1 cellular context compared by ENCODE assay signal in the genomic region with DNA sequence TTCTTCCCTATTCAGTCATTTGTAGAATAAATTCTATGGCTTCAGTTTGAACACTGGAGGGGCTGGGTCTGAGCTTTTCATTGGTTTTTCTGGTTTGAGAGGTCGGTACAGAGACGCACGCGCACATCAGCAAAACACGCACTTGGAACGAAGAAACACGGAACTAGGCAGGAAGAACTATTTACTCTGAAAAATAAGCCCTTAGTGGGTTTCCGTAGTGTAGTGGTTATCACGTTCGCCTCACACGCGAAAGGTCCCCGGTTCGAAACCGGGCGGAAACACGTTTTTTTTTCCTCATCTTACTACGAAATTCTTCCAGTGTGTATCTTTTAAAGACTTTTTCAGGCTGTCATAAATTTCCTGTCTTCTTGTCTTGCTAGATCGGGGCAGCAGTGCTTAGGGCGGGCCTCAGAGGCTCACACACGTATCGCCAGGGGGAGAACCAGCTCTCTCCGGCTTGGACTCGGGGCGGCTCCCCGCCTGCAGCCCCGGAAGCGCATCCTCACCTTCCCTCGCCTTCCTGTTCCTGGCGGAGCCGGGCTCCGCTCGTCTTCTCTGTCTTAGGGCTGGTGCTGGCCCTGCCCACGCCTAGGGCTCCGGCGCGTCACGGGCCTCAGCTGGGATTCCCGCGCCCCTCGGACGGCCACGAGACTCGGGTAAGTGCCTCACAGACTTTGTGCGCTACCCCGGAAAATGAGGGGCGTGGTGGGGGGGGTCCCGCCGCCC.
TF ChIP-seq lines count a peak whose summit lies in the region.

Gene HMGN4, plus strand, starts transcription at position 521 of the 726 bp plus-strand sequence. CDS start 6,841 bp downstream, outside the sequence.

TF ChIP-seq in GM23338, 12 proteins besides CTCF, POLR2A, EP300 and RAD21:
- TF ChIP-seq CREB1 (CRISPR knock-in tag; IDR thresholded peaks at IDR 0.05; ENCODE audit: low read depth) (0 out of 2 replicates have a peak, but pooled peaks have one; percentile 19), ZNF331 (CRISPR knock-in tag; IDR thresholded peaks at IDR 0.05; ENCODE audit: low read depth) (no peak), ZNF462 (CRISPR knock-in tag; IDR thresholded peaks at IDR 0.05) (no peak), EZH2phosphoT487 (IDR thresholded peaks at IDR 0.05; ENCODE audit: unreplicated experiment) (no peak), NANOG (IDR thresholded peaks at IDR 0.05; ENCODE audit: borderline replicate concordance) (no peak), EZH2 (IDR thresholded peaks at IDR 0.05; ENCODE audit: low read depth, unreplicated experiment) (no peak), STAT1 (IDR thresholded peaks at IDR 0.05; ENCODE audit: unreplicated experiment) (no peak), ETS1 (IDR thresholded peaks at IDR 0.05) (peak; percentile 42), POLR2AphosphoS5 (IDR thresholded peaks at IDR 0.05; ENCODE audit: low read depth) (peak; percentile 84)
- TF ChIP-seq, protein P1, sequence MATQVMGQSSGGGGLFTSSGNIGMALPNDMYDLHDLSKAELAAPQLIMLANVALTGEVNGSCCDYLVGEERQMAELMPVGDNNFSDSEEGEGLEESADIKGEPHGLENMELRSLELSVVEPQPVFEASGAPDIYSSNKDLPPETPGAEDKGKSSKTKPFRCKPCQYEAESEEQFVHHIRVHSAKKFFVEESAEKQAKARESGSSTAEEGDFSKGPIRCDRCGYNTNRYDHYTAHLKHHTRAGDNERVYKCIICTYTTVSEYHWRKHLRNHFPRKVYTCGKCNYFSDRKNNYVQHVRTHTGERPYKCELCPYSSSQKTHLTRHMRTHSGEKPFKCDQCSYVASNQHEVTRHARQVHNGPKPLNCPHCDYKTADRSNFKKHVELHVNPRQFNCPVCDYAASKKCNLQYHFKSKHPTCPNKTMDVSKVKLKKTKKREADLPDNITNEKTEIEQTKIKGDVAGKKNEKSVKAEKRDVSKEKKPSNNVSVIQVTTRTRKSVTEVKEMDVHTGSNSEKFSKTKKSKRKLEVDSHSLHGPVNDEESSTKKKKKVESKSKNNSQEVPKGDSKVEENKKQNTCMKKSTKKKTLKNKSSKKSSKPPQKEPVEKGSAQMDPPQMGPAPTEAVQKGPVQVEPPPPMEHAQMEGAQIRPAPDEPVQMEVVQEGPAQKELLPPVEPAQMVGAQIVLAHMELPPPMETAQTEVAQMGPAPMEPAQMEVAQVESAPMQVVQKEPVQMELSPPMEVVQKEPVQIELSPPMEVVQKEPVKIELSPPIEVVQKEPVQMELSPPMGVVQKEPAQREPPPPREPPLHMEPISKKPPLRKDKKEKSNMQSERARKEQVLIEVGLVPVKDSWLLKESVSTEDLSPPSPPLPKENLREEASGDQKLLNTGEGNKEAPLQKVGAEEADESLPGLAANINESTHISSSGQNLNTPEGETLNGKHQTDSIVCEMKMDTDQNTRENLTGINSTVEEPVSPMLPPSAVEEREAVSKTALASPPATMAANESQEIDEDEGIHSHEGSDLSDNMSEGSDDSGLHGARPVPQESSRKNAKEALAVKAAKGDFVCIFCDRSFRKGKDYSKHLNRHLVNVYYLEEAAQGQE (IDR thresholded peaks at IDR 0.05; ENCODE audit: unreplicated experiment) = no peak
